ENCODE assay signal across 1 cellular context in genomic region chr10:88316292-88316861, GRCh38.
TF ChIP-seq lines count a peak whose summit lies in the region.

No MANE protein-coding gene starts in this region.

TF ChIP-seq in IMR-90, 13 proteins besides CTCF, POLR2A, EP300 and RAD21 (continued from another document):
- TF ChIP-seq BHLHE40 (IDR thresholded peaks at IDR 0.05; ENCODE audit: low read depth, low read length) (no peak), MAZ (IDR thresholded peaks at IDR 0.05; ENCODE audit: borderline replicate concordance, low read depth, low read length) (no peak), RFX5 (IDR thresholded peaks at IDR 0.05; ENCODE audit: low read depth, low read length) (no peak), ELK1 (IDR thresholded peaks at IDR 0.05; ENCODE audit: borderline replicate concordance, low read depth, low read length) (no peak)
